In genomic region chr2:169584005-169584877, GRCh38 we compare ENCODE assay signal across 1 cellular context.
A peak's percentile ranks its signal among the peaks of the same experiment; 100 is the strongest.
TF ChIP-seq lines count a peak whose summit lies in the region.

Gene PPIG, plus strand, starts transcription at chr2:169584351. Its CDS starts 19,691 bp downstream, at chr2:169604042.

TF ChIP-seq in K562, 482 proteins besides CTCF, POLR2A, EP300 and RAD21 (continued from another document and continues in another):
- TF ChIP-seq, protein P1, sequence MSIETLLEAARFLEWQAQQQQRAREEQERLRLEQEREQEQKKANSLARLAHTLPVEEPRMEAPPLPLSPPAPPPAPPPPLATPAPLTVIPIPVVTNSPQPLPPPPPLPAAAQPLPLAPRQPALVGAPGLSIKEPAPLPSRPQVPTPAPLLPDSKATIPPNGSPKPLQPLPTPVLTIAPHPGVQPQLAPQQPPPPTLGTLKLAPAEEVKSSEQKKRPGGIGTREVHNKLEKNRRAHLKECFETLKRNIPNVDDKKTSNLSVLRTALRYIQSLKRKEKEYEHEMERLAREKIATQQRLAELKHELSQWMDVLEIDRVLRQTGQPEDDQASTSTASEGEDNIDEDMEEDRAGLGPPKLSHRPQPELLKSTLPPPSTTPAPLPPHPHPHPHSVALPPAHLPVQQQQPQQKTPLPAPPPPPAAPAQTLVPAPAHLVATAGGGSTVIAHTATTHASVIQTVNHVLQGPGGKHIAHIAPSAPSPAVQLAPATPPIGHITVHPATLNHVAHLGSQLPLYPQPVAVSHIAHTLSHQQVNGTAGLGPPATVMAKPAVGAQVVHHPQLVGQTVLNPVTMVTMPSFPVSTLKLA (conservative IDR thresholded peaks at IDR 0.05): peak; percentile 91 to 96
- TF ChIP-seq RCOR1 (IDR thresholded peaks at IDR 0.05; ENCODE audit: borderline replicate concordance in 1 of 2, low read depth in 2 of 2, low read length in 2 of 2) (peak; percentile 52 to 59; a peak in 3 of 4 replicates), TAF9B (IDR thresholded peaks at IDR 0.05; ENCODE audit: partially characterized antibody) (peak; percentile 88), GABPB2 (CRISPR knock-in tag; conservative IDR thresholded peaks at IDR 0.05) (no peak; the same call in 1 of the 2 replicates), ZNF431 (CRISPR knock-in tag; IDR thresholded peaks at IDR 0.05) (no peak), CEBPB (tag; IDR thresholded peaks at IDR 0.05) (peak; percentile 94), RBM17 (IDR thresholded peaks at IDR 0.05; ENCODE audit: borderline replicate concordance, low read depth, low read length) (no peak), ZNF551 (CRISPR knock-in tag; IDR thresholded peaks at IDR 0.05) (no peak), ZNF395 (CRISPR knock-in tag; IDR thresholded peaks at IDR 0.05) (peak; percentile 87), SAP30 (IDR thresholded peaks at IDR 0.05; ENCODE audit: borderline replicate concordance, insufficient read depth, low read depth, low read length, poor library complexity, severe bottlenecking) (peak; percentile 80), ZNF121 (CRISPR knock-in tag; conservative IDR thresholded peaks at IDR 0.05) (no peak), NFIX (CRISPR knock-in tag; IDR thresholded peaks at IDR 0.05; ENCODE audit: low read depth) (no peak), COPS2 (conservative IDR thresholded peaks at IDR 0.05) (no peak), ZBTB1 (CRISPR knock-in tag; IDR thresholded peaks at IDR 0.05; ENCODE audit: borderline replicate concordance, low read depth) (peak; percentile 70; the same call in 1 of the 2 replicates), PML (IDR thresholded peaks at IDR 0.05; ENCODE audit: low read length) (peak; percentile 82), FOXM1 (IDR thresholded peaks at IDR 0.05; ENCODE audit: low read depth) (peak; percentile 83), FOXM1 (CRISPR knock-in tag; IDR thresholded peaks at IDR 0.05; ENCODE audit: low read depth) (peak; percentile 86), NCOA1 (IDR thresholded peaks at IDR 0.05; ENCODE audit: low read depth) (peak; percentile 87), NFE2L1 (tag; IDR thresholded peaks at IDR 0.05; ENCODE audit: borderline replicate concordance, low read depth) (no peak), BRD4 (IDR thresholded peaks at IDR 0.05) (0 out of 2 replicates have a peak, but pooled peaks have one; percentile 66), ASH1L (IDR thresholded peaks at IDR 0.05; ENCODE audit: borderline replicate concordance, low read depth, partially characterized antibody) (no peak), MCM3 (IDR thresholded peaks at IDR 0.05) (no peak), TAF1 (IDR thresholded peaks at IDR 0.05; ENCODE audit: control insufficient read depth, extremely low read depth, insufficient read depth, low read length, severe bottlenecking) (peak; percentile 95), RBM22 (IDR thresholded peaks at IDR 0.05; ENCODE audit: low read depth, low read length, poor library complexity, severe bottlenecking) (no peak), TGIF2 (CRISPR knock-in tag; IDR thresholded peaks at IDR 0.05) (no peak), CBX2 (IDR thresholded peaks at IDR 0.05; ENCODE audit: insufficient read depth, low read length, poor library complexity, severe bottlenecking) (no peak), TBP (optimal IDR thresholded peaks at IDR 0.05; ENCODE audit: low read depth, low read length) (peak; percentile 75), HMGN3 (IDR thresholded peaks at IDR 0.05; ENCODE audit: borderline replicate concordance, extremely low read depth, insufficient read length, low read depth, low read length) (peak; percentile 42), ARNT (IDR thresholded peaks at IDR 0.05) (peak; percentile 75 to 77; a peak in 2 of 4 replicates), GTF2A2 (tag; IDR thresholded peaks at IDR 0.05) (no peak), ID3 (CRISPR knock-in tag; IDR thresholded peaks at IDR 0.05) (no peak), ID3 (tag; IDR thresholded peaks at IDR 0.05) (no peak; the same call in 1 of the 2 replicates), MTF1 (CRISPR knock-in tag; IDR thresholded peaks at IDR 0.05; ENCODE audit: borderline replicate concordance) (no peak), RNF2 (IDR thresholded peaks at IDR 0.05) (peak; percentile 36; the same call in 1 of the 2 replicates), ZKSCAN8 (CRISPR knock-in tag; IDR thresholded peaks at IDR 0.05) (no peak), ZFX (CRISPR knock-in tag; IDR thresholded peaks at IDR 0.05) (peak; percentile 98)
- TF ChIP-seq, protein P2, sequence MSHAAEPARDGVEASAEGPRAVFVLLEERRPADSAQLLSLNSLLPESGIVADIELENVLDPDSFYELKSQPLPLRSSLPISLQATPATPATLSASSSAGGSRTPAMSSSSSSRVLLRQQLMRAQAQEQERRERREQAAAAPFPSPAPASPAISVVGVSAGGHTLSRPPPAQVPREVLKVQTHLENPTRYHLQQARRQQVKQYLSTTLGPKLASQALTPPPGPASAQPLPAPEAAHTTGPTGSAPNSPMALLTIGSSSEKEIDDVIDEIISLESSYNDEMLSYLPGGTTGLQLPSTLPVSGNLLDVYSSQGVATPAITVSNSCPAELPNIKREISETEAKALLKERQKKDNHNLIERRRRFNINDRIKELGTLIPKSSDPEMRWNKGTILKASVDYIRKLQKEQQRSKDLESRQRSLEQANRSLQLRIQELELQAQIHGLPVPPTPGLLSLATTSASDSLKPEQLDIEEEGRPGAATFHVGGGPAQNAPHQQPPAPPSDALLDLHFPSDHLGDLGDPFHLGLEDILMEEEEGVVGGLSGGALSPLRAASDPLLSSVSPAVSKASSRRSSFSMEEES (CRISPR knock-in tag; IDR thresholded peaks at IDR 0.05): no peak
- TF ChIP-seq, protein P3, sequence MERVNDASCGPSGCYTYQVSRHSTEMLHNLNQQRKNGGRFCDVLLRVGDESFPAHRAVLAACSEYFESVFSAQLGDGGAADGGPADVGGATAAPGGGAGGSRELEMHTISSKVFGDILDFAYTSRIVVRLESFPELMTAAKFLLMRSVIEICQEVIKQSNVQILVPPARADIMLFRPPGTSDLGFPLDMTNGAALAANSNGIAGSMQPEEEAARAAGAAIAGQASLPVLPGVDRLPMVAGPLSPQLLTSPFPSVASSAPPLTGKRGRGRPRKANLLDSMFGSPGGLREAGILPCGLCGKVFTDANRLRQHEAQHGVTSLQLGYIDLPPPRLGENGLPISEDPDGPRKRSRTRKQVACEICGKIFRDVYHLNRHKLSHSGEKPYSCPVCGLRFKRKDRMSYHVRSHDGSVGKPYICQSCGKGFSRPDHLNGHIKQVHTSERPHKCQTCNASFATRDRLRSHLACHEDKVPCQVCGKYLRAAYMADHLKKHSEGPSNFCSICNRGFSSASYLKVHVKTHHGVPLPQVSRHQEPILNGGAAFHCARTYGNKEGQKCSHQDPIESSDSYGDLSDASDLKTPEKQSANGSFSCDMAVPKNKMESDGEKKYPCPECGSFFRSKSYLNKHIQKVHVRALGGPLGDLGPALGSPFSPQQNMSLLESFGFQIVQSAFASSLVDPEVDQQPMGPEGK (CRISPR knock-in tag; IDR thresholded peaks at IDR 0.05; ENCODE audit: borderline replicate concordance): peak; percentile 78; the same call in 1 of the 2 replicates
- TF ChIP-seq, protein P4, sequence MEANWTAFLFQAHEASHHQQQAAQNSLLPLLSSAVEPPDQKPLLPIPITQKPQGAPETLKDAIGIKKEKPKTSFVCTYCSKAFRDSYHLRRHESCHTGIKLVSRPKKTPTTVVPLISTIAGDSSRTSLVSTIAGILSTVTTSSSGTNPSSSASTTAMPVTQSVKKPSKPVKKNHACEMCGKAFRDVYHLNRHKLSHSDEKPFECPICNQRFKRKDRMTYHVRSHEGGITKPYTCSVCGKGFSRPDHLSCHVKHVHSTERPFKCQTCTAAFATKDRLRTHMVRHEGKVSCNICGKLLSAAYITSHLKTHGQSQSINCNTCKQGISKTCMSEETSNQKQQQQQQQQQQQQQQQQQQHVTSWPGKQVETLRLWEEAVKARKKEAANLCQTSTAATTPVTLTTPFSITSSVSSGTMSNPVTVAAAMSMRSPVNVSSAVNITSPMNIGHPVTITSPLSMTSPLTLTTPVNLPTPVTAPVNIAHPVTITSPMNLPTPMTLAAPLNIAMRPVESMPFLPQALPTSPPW (CRISPR knock-in tag; IDR thresholded peaks at IDR 0.05): peak; percentile 94
- TF ChIP-seq, protein P5, sequence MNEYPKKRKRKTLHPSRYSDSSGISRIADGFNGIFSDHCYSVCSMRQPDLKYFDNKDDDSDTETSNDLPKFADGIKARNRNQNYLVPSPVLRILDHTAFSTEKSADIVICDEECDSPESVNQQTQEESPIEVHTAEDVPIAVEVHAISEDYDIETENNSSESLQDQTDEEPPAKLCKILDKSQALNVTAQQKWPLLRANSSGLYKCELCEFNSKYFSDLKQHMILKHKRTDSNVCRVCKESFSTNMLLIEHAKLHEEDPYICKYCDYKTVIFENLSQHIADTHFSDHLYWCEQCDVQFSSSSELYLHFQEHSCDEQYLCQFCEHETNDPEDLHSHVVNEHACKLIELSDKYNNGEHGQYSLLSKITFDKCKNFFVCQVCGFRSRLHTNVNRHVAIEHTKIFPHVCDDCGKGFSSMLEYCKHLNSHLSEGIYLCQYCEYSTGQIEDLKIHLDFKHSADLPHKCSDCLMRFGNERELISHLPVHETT (CRISPR knock-in tag; conservative IDR thresholded peaks at IDR 0.05 in 1 of 2, IDR thresholded peaks at IDR 0.05 in 1 of 2): no peak
- TF ChIP-seq, protein P6, sequence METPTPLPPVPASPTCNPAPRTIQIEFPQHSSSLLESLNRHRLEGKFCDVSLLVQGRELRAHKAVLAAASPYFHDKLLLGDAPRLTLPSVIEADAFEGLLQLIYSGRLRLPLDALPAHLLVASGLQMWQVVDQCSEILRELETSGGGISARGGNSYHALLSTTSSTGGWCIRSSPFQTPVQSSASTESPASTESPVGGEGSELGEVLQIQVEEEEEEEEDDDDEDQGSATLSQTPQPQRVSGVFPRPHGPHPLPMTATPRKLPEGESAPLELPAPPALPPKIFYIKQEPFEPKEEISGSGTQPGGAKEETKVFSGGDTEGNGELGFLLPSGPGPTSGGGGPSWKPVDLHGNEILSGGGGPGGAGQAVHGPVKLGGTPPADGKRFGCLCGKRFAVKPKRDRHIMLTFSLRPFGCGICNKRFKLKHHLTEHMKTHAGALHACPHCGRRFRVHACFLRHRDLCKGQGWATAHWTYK (CRISPR knock-in tag; IDR thresholded peaks at IDR 0.05): no peak; the same call in none of the 2 replicates
- TF ChIP-seq, protein P7, sequence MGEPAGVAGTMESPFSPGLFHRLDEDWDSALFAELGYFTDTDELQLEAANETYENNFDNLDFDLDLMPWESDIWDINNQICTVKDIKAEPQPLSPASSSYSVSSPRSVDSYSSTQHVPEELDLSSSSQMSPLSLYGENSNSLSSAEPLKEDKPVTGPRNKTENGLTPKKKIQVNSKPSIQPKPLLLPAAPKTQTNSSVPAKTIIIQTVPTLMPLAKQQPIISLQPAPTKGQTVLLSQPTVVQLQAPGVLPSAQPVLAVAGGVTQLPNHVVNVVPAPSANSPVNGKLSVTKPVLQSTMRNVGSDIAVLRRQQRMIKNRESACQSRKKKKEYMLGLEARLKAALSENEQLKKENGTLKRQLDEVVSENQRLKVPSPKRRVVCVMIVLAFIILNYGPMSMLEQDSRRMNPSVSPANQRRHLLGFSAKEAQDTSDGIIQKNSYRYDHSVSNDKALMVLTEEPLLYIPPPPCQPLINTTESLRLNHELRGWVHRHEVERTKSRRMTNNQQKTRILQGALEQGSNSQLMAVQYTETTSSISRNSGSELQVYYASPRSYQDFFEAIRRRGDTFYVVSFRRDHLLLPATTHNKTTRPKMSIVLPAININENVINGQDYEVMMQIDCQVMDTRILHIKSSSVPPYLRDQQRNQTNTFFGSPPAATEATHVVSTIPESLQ (CRISPR knock-in tag; IDR thresholded peaks at IDR 0.05): no peak
- TF ChIP-seq, protein P8, sequence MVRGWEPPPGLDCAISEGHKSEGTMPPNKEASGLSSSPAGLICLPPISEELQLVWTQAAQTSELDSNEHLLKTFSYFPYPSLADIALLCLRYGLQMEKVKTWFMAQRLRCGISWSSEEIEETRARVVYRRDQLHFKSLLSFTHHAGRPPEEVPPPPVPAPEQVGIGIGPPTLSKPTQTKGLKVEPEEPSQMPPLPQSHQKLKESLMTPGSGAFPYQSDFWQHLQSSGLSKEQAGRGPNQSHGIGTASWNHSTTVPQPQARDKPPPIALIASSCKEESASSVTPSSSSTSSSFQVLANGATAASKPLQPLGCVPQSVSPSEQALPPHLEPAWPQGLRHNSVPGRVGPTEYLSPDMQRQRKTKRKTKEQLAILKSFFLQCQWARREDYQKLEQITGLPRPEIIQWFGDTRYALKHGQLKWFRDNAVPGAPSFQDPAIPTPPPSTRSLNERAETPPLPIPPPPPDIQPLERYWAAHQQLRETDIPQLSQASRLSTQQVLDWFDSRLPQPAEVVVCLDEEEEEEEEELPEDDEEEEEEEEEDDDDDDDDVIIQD (CRISPR knock-in tag; IDR thresholded peaks at IDR 0.05): no peak
- TF ChIP-seq, protein P9, sequence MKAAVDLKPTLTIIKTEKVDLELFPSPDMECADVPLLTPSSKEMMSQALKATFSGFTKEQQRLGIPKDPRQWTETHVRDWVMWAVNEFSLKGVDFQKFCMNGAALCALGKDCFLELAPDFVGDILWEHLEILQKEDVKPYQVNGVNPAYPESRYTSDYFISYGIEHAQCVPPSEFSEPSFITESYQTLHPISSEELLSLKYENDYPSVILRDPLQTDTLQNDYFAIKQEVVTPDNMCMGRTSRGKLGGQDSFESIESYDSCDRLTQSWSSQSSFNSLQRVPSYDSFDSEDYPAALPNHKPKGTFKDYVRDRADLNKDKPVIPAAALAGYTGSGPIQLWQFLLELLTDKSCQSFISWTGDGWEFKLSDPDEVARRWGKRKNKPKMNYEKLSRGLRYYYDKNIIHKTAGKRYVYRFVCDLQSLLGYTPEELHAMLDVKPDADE (conservative IDR thresholded peaks at IDR 0.05; ENCODE audit: control insufficient read depth, low read depth, low read length): peak; percentile 72
